27 cellular contexts compared by ENCODE assay signal in genomic region chr1:215141460-215141859, GRCh38.
"Had no signal": no experiment of that assay in that cellular context is flagged by ENCODE, and none has a peak within 500 bp of the region (broad histone marks: within the 10 kb centered on the region; RNA-seq: fewer than 3 reads in every experiment).

No MANE protein-coding gene starts in this region.

- H3K27ac ChIP-seq: stomach, suprapubic skin, testis, thoracic aorta, thyroid gland, tibial artery, tibial nerve, transverse colon, upper lobe of left lung, upper lobe of right lung, uterus, vagina had no signal

- H3K36me3 ChIP-seq: stomach, suprapubic skin, thoracic aorta, thyroid gland, tibial artery, tibial nerve, transverse colon, upper lobe of left lung, upper lobe of right lung, uterus, vagina had no signal

- FAIRE-seq: urothelium cell line had no signal

- H3K4me3 ChIP-seq: stomach, suprapubic skin, testis, thoracic aorta, thyroid gland, tibial artery, tibial nerve, transverse colon, upper lobe of left lung, upper lobe of right lung, uterus, vagina had no signal

- H3K4me1 ChIP-seq: suprapubic skin, testis, thyroid gland, tibial artery, tibial nerve, transverse colon, upper lobe of left lung, upper lobe of right lung, uterus, vagina had no signal

- ATAC-seq: stimulated activated effector memory CD8-positive, alpha-beta T cell treated with anti-CD3 and anti-CD28 coated beads, Interleukin-12 subunit alpha, Interleukin-12 subunit beta, amount 100 ng/mL, for 72 hours; stimulated activated memory B cell treated with anti-CD40 and anti-IgM and Interleukin-4, amounts not matched to agents 10 μg/mL and 1 μg/mL and 100 μg/mL, for 72 hours; stimulated activated naive B cell treated with anti-CD40 and anti-IgM and Interleukin-4, amounts not matched to agents 10 μg/mL and 1 μg/mL and 100 μg/mL, for 72 hours; stimulated activated naive CD8-positive, alpha-beta T cell treated with anti-CD3 and anti-CD28 coated beads, Interleukin-15, amount 100 ng/mL, for 72 hours; stimulated activated naive CD8-positive, alpha-beta T cell treated with anti-CD3 and anti-CD28 coated beads, Interleukin-15, Interleukin-2, amounts not matched to agents 100 U/mL and 50 U/mL, for 24 hours; upper lobe of right lung had no signal

- DNase-seq: stimulated activated CD4-positive, alpha-beta T cell treated with anti-CD3 and anti-CD28 coated beads, Interleukin-2, amount 100 ng/mL, for 48 hours; stimulated activated CD4-positive, alpha-beta T cell treated with anti-CD3 and anti-CD28 coated beads, Interleukin-4, amount 100 ng/mL, for 1 hour; stimulated activated CD4-positive, alpha-beta T cell treated with anti-CD3 and anti-CD28 coated beads, Interleukin-4, amount 100 ng/mL, for 24 hours; stimulated activated CD4-positive, alpha-beta T cell treated with anti-CD3 and anti-CD28 coated beads, Interleukin-4, amount 100 ng/mL, for 4 hours; stimulated activated CD8-positive, alpha-beta memory T cell treated with anti-CD3 and anti-CD28 coated beads, Interleukin-4, amount 100 ng/mL, for 48 hours; stimulated activated naive B cell treated with anti-CD40 and anti-IgM and Interleukin-4, amounts not matched to agents 10 μg/mL and 1 μg/mL and 100 μg/mL, for 72 hours; stimulated activated naive CD4-positive, alpha-beta T cell; stimulated activated naive CD4-positive, alpha-beta T cell treated with Interleukin-2 at 50 U/mL for 16 hours; stimulated activated naive CD8-positive, alpha-beta T cell treated with anti-CD3 and anti-CD28 coated beads, Interleukin-15, amount 100 ng/mL, for 72 hours; stimulated activated naive CD8-positive, alpha-beta T cell treated with anti-CD3 and anti-CD28 coated beads, Interleukin-15, Interleukin-2, amounts not matched to agents 100 U/mL and 50 U/mL, for 24 hours; stomach; substantia nigra; testis; thyroid gland; tibial artery; transverse colon; trophoblast cell; upper lobe of left lung; upper lobe of right lung; uterus had no signal

- H3K27me3 ChIP-seq: stomach, suprapubic skin, testis, thyroid gland, tibial artery, tibial nerve, transverse colon, upper lobe of left lung, upper lobe of right lung, uterus, vagina had no signal

- H3K9me3 ChIP-seq: suprapubic skin, testis, thoracic aorta, thyroid gland, transverse colon, upper lobe of left lung, upper lobe of right lung, uterus, vagina had no signal
